Comparison of ENCODE assay signal across 13 cellular contexts in genomic region chr14:79044894-79045624, GRCh38.
A peak's percentile ranks its signal among the peaks of the same experiment; 100 is the strongest.
DNase-seq lines count a peak whose midpoint lies in the region; ATAC-seq, FAIRE-seq and TF ChIP-seq lines count a peak whose summit lies in the region.
"Had no signal": no experiment of that assay in that cellular context is flagged by ENCODE, and none has a peak within 500 bp of the region (broad histone marks: within the 10 kb centered on the region; RNA-seq: fewer than 3 reads in every experiment).

No MANE protein-coding gene starts in this region.

- intact Hi-C loops in right lobe of liver (cut with DNase I), result no loop called here

- peak overlapping the region; percentile 65 for H3K27ac ChIP-seq in ACC112 (ENCODE audit: low read depth, low read length)
- no peak overlapping the region for H3K27ac ChIP-seq in right lobe of liver
- H3K27ac ChIP-seq: C4-2B, cardiac muscle cell had no signal

- H3K4me1 ChIP-seq in ACC112 (ENCODE audit: control insufficient read depth, insufficient read depth, low read length, unreplicated experiment) (peaks cover 14% of the 10 kb centered on the region), right lobe of liver (no peaks in the 10 kb centered on the region)

- H3K36me3 Mint-ChIP-seq in stimulated activated naive B cell treated with anti-CD40 and anti-IgM and Interleukin-4, amounts not matched to agents 10 μg/mL and 1 μg/mL and 100 μg/mL, for 72 hours, result no peaks in the 10 kb centered on the region

- 40% methylated on average over 8 of the region's 8 CpGs for WGBS in right lobe of liver (ENCODE audit: insufficient coverage, low coverage, low lambda C conversion rate, missing lambda C conversion rate)

- H3K79me2 ChIP-seq in ACC112 (ENCODE audit: control insufficient read depth, insufficient read depth, low read length, unreplicated experiment), result no peaks in the 10 kb centered on the region

- peak; percentile 83 for FAIRE-seq in HTR-8/SVneo (lab: Jason Lieb, UNC)

- H3K4me3 ChIP-seq in ACC112 (ENCODE audit: low read depth, low read length) (no peak overlapping the region), right lobe of liver (no peak overlapping the region)
- H3K4me3 ChIP-seq: cardiac muscle cell, lung had no signal

- no peak for TF ChIP-seq POLR2A in right lobe of liver (IDR thresholded peaks at IDR 0.05)

- H3K4me3 Mint-ChIP-seq in stimulated activated naive B cell treated with anti-CD40 and anti-IgM and Interleukin-4, amounts not matched to agents 10 μg/mL and 1 μg/mL and 100 μg/mL, for 72 hours, result no peak overlapping the region
- H3K4me3 Mint-ChIP-seq: activated CD4-positive, alpha-beta T cell treated with anti-CD3 and anti-CD28 coated beads for 36 hours had no signal

- no peak for ATAC-seq in stimulated activated naive B cell treated with anti-CD40 and anti-IgM and Interleukin-4, amounts not matched to agents 10 μg/mL and 1 μg/mL and 100 μg/mL, for 72 hours (replicated peaks)
- ATAC-seq in GM18517 (IDR thresholded peaks at IDR 0.05; ENCODE audit: unreplicated experiment), result no peak
- no peak for ATAC-seq in right lobe of liver
- ATAC-seq: activated CD4-positive, alpha-beta T cell treated with anti-CD3 and anti-CD28 coated beads for 36 hours had no signal

- no peaks in the 10 kb centered on the region for H3K27me3 ChIP-seq in ACC112 (ENCODE audit: insufficient read depth, low read length)
- H3K27me3 ChIP-seq in right lobe of liver, result no peaks in the 10 kb centered on the region
- H3K27me3 ChIP-seq: cardiac muscle cell had no signal

- H3K9me3 Mint-ChIP-seq in stimulated activated naive B cell treated with anti-CD40 and anti-IgM and Interleukin-4, amounts not matched to agents 10 μg/mL and 1 μg/mL and 100 μg/mL, for 72 hours, result peaks cover 4 to 6% of the 10 kb centered on the region in 2 donors

- H3K9me3 ChIP-seq in right lobe of liver, result no peaks in the 10 kb centered on the region

- peak; percentile 66 for DNase-seq in HTR-8/SVneo (ENCODE audit: insufficient read length, low spot score)
- DNase-seq in amniotic stem cell (lab: John Stamatoyannopoulos, UW), result peak; percentile 4
- DNase-seq in iris pigment epithelial cell (ENCODE audit: low read depth), result peak; percentile 90
- DNase-seq in stimulated activated naive B cell treated with anti-CD40 and anti-IgM and Interleukin-4, amounts not matched to agents 10 μg/mL and 1 μg/mL and 100 μg/mL, for 72 hours, result no peak
- no peak for DNase-seq in activated CD8-positive, alpha-beta memory T cell treated with anti-CD3 and anti-CD28 coated beads for 24 hours
- no peak for DNase-seq in right lobe of liver
- DNase-seq: activated CD4-positive, alpha-beta T cell treated with anti-CD3 and anti-CD28 coated beads for 36 hours; NCI-H2227 treated with DMSO at 0.1 percent for 48 hours had no signal

- H3K36me3 ChIP-seq in ACC112 (ENCODE audit: insufficient read depth, low read length) (no peaks in the 10 kb centered on the region), right lobe of liver (no peaks in the 10 kb centered on the region)
- H3K36me3 ChIP-seq: cardiac muscle cell had no signal

- H2AFZ ChIP-seq in ACC112 (ENCODE audit: low read length, unreplicated experiment), result no peak overlapping the region

- no peaks in the 10 kb centered on the region for H3K27me3 Mint-ChIP-seq in stimulated activated naive B cell treated with anti-CD40 and anti-IgM and Interleukin-4, amounts not matched to agents 10 μg/mL and 1 μg/mL and 100 μg/mL, for 72 hours

- no peak for TF ChIP-seq CTCF in right lobe of liver (IDR thresholded peaks at IDR 0.05)

- H3K4me1 Mint-ChIP-seq in stimulated activated naive B cell treated with anti-CD40 and anti-IgM and Interleukin-4, amounts not matched to agents 10 μg/mL and 1 μg/mL and 100 μg/mL, for 72 hours, result no peaks in the 10 kb centered on the region
- H3K4me1 Mint-ChIP-seq: activated CD4-positive, alpha-beta T cell treated with anti-CD3 and anti-CD28 coated beads for 36 hours had no signal

- H3K27ac Mint-ChIP-seq in stimulated activated naive B cell treated with anti-CD40 and anti-IgM and Interleukin-4, amounts not matched to agents 10 μg/mL and 1 μg/mL and 100 μg/mL, for 72 hours, result no peak overlapping the region
- H3K27ac Mint-ChIP-seq: activated CD4-positive, alpha-beta T cell treated with anti-CD3 and anti-CD28 coated beads for 36 hours had no signal

Comparison
In these comparisons a context has a peak if more than half of its experiments do, and no peak if none do; other contexts are left out.
1. DNase-seq: peak in HTR-8/SVneo (single experiment), amniotic stem cell (single experiment) and iris pigment epithelial cell (single experiment); none in stimulated activated naive B cell treated with anti-CD40 and anti-IgM and Interleukin-4, amounts not matched to agents 10 μg/mL and 1 μg/mL and 100 μg/mL, for 72 hours (single experiment), activated CD8-positive, alpha-beta memory T cell treated with anti-CD3 and anti-CD28 coated beads for 24 hours (single experiment) and right lobe of liver (0 of 3).